ENCODE assay signal across 22 cellular contexts in genomic region chr2:67524236-67524635, GRCh38.
"Had no signal": no experiment of that assay in that cellular context is flagged by ENCODE, and none has a peak within 500 bp of the region (broad histone marks: within the 10 kb centered on the region; RNA-seq: fewer than 3 reads in every experiment).

No MANE protein-coding gene starts in this region.

- H3K27me3 ChIP-seq: right lobe of liver, tibial artery had no signal

- H3K36me3 ChIP-seq: right lobe of liver, tibial artery had no signal

- H3K9ac ChIP-seq: parathyroid adenoma had no signal

- ATAC-seq: activated CD4-positive, alpha-beta T cell treated with anti-CD3 and anti-CD28 coated beads for 36 hours; activated T-cell treated with anti-CD3 and anti-CD28 coated beads, Interleukin-2, amount 50 U/mL, for 4 hours; left ventricle myocardium superior; right lobe of liver; stimulated activated effector memory CD8-positive, alpha-beta T cell treated with anti-CD3 and anti-CD28 coated beads, Interleukin-12 subunit alpha, Interleukin-12 subunit beta, amount 100 ng/mL, for 72 hours; stimulated activated naive CD8-positive, alpha-beta T cell treated with anti-CD3 and anti-CD28 coated beads, Interleukin-15, amount 100 ng/mL, for 72 hours; WTC11 had no signal

- H2AFZ ChIP-seq: parathyroid adenoma had no signal

- H3K27ac ChIP-seq: parathyroid adenoma, right lobe of liver, skin epidermis, tibial artery had no signal

- H3K4me3 ChIP-seq: right lobe of liver, skin epidermis, tibial artery had no signal

- H3K79me2 ChIP-seq: parathyroid adenoma had no signal

- H3K9me3 ChIP-seq: right lobe of liver, tibial artery had no signal

- H3K4me1 ChIP-seq: parathyroid adenoma, right lobe of liver had no signal

- DNase-seq: activated CD4-positive, alpha-beta T cell treated with anti-CD3 and anti-CD28 coated beads for 36 hours; activated CD4-positive, alpha-beta T cell treated with anti-CD3 and anti-CD28 coated beads, Interleukin-2, amount 50 U/mL, for 48 hours; activated CD8-positive, alpha-beta memory T cell treated with anti-CD3 and anti-CD28 coated beads, Interleukin-2, amount 50 U/mL, for 48 hours; activated naive CD4-positive, alpha-beta T cell; activated naive CD8-positive, alpha-beta T cell treated with anti-CD3 and anti-CD28 coated beads for 36 hours; activated T-cell treated with anti-CD3 and anti-CD28 coated beads, Interleukin-2, amount 50 U/mL, for 4 hours; amniotic stem cell; effector CD4-positive, alpha-beta T cell; foreskin melanocyte; glutamatergic neuron; hippocampal formation; left ventricle myocardium superior; nucleus accumbens; right lobe of liver; stimulated activated CD4-positive, alpha-beta T cell treated with anti-CD3 and anti-CD28 coated beads, Interleukin-1b, Interleukin-23, amount 100 ng/mL, for 48 hours; stimulated activated naive CD8-positive, alpha-beta T cell treated with anti-CD3 and anti-CD28 coated beads, Interleukin-15, amount 100 ng/mL, for 72 hours; T-helper 9 cell; tibial artery had no signal
